Comparison of ENCODE assay signal across 9 cellular contexts in genomic region chr10:69567920-69568319, GRCh38. TPM values are rescaled to one million over a fixed set of nuclear protein-coding genes. Genes with fewer than 3 reads are reported as not detected.
DNase-seq lines count a peak whose midpoint lies in the region; ATAC-seq and TF ChIP-seq lines count a peak whose summit lies in the region.
"Had no signal": no experiment of that assay in that cellular context is flagged by ENCODE, and none has a peak within 500 bp of the region (broad histone marks: within the 10 kb centered on the region; RNA-seq: fewer than 3 reads in every experiment).

No MANE protein-coding gene starts in this region.

- no peaks in the 10 kb centered on the region for H3K9me3 ChIP-seq in BE2C

- no peak overlapping the region for H3K27ac ChIP-seq in epithelial cell of prostate

- peak; percentile 82 for DNase-seq in GM03348 (ENCODE audit: low spot score)
- peak; percentile 3 for DNase-seq in epithelial cell of prostate (ENCODE audit: low read depth, low spot score)
- DNase-seq in non-pigmented ciliary epithelial cell (ENCODE audit: low read depth) = peak; percentile 1
- DNase-seq in BE2C = no peak
- DNase-seq in NCI-H2029 treated with DMSO at 0.1 percent for 48 hours (lab: John Stamatoyannopoulos, UW) = no peak

- H3K27me3 ChIP-seq in BE2C = peaks cover 59% of the 10 kb centered on the region

- ATAC-seq in HG03520 (IDR thresholded peaks at IDR 0.05; ENCODE audit: unreplicated experiment) (no peak), GM19023 (IDR thresholded peaks at IDR 0.05; ENCODE audit: unreplicated experiment) (no peak)
- ATAC-seq: stimulated activated naive CD8-positive, alpha-beta T cell treated with anti-CD3 and anti-CD28 coated beads, Interleukin-15, amount 100 ng/mL, for 72 hours had no signal

- H3K4me3 ChIP-seq in BE2C (ENCODE audit: low read depth, low read length) = no peak overlapping the region

- no peak for TF ChIP-seq CTCF in BE2C (IDR thresholded peaks at IDR 0.05; ENCODE audit: low read depth, low read length)

- no peaks in the 10 kb centered on the region for H3K4me1 ChIP-seq in BE2C

- no peaks in the 10 kb centered on the region for H3K36me3 ChIP-seq in BE2C

TF ChIP-seq in PFSK-1, 5 proteins besides CTCF, POLR2A, EP300 and RAD21:
- TF ChIP-seq SIN3A (IDR thresholded peaks at IDR 0.05; ENCODE audit: borderline replicate concordance, insufficient read depth, low read length) = no peak
- TF ChIP-seq REST (IDR thresholded peaks at IDR 0.05; ENCODE audit: insufficient read depth in 1 of 2, low read depth in 2 of 2, low read length in 2 of 2) = peak; percentile 98

RNA-seq across cellular contexts. Expression of gene NEUROG3, which starts 5.3 kb away (rescaled TPM):
- polyA plus RNA-seq in PFSK-1 (2012; ENCODE audit: insufficient read length, low read depth) = not detected
- not detected for polyA plus RNA-seq in BE2C (2012; ENCODE audit: insufficient read depth, insufficient read length, low read depth)

Comparison
In these comparisons a context has a peak if more than half of its experiments do, and no peak if none do; other contexts are left out.
1. DNase-seq: peak in GM03348 (single experiment), epithelial cell of prostate (single experiment) and non-pigmented ciliary epithelial cell (single experiment); none in BE2C (single experiment) and NCI-H2029 treated with DMSO at 0.1 percent for 48 hours (single experiment).